9 cellular contexts compared by ENCODE assay signal in genomic region chr10:3803295-3803883, GRCh38. TPM values are rescaled to one million over a fixed set of nuclear protein-coding genes. Genes with fewer than 3 reads are reported as not detected.
DNase-seq lines count a peak whose midpoint lies in the region; ATAC-seq and TF ChIP-seq lines count a peak whose summit lies in the region.
"Had no signal": no experiment of that assay in that cellular context is flagged by ENCODE, and none has a peak within 500 bp of the region (broad histone marks: within the 10 kb centered on the region; RNA-seq: fewer than 3 reads in every experiment).

No MANE protein-coding gene starts in this region.

- H3K79me2 ChIP-seq in hepatocyte: no peaks in the 10 kb centered on the region

- no peaks in the 10 kb centered on the region for H4K20me1 ChIP-seq in hepatocyte (ENCODE audit: insufficient read depth, poor library complexity, severe bottlenecking)

- H3K27ac ChIP-seq in hepatocyte (peak overlapping the region; percentile 98), transverse colon (peak overlapping the region; percentile 88 to 94 (median 91))

- TF ChIP-seq CTCF in activated B cell treated with CpG ODN at 0.5 μM for 24 hours (IDR thresholded peaks at IDR 0.05) (no peak), hepatocyte (IDR thresholded peaks at IDR 0.05; ENCODE audit: poor library complexity) (no peak), transverse colon (IDR thresholded peaks at IDR 0.05) (no peak)

- no peak for TF ChIP-seq POLR2A in transverse colon (IDR thresholded peaks at IDR 0.05)

- peaks cover 48% of the 10 kb centered on the region for H3K4me1 Mint-ChIP-seq in activated B cell treated with CpG ODN at 0.5 μM for 24 hours

- no peak overlapping the region for H2AFZ ChIP-seq in hepatocyte

- H3K36me3 ChIP-seq in hepatocyte (replicated peaks; ENCODE audit: insufficient read depth, low read depth) (no peaks in the 10 kb centered on the region), transverse colon (no peaks in the 10 kb centered on the region)

- no peak for ATAC-seq in activated naive CD4-positive, alpha-beta T cell treated with anti-CD3 and anti-CD28 coated beads, Interleukin-2, amount 50 U/mL, for 72 hours
- ATAC-seq in activated B cell treated with CpG ODN at 0.5 μM for 24 hours (ENCODE audit: low read depth) (no peak), HG03045 (IDR thresholded peaks at IDR 0.05; ENCODE audit: unreplicated experiment) (no peak), GM19023 (IDR thresholded peaks at IDR 0.05; ENCODE audit: unreplicated experiment) (no peak)

- H3K36me3 Mint-ChIP-seq in activated naive CD4-positive, alpha-beta T cell treated with anti-CD3 and anti-CD28 coated beads, Interleukin-2, amount 50 U/mL, for 72 hours: peaks cover 0 to 12% of the 10 kb centered on the region in 2 donors
- H3K36me3 Mint-ChIP-seq in activated B cell treated with CpG ODN at 0.5 μM for 24 hours (ENCODE audit: low read depth): no peaks in the 10 kb centered on the region

- DNase-seq in activated naive CD4-positive, alpha-beta T cell treated with Interleukin-2 at 50 U/mL for 16 hours: peak; percentile 42
- DNase-seq in activated naive CD4-positive, alpha-beta T cell treated with anti-CD3 and anti-CD28 coated beads, Interleukin-2, amount 50 U/mL, for 72 hours (ENCODE audit: low spot score in 2 of 2): no peak
- no peak for DNase-seq in activated B cell treated with CpG ODN at 0.5 μM for 24 hours
- DNase-seq in hepatocyte (ENCODE audit: low spot score): peak; percentile 71
- DNase-seq in transverse colon: no peak
- no peak for DNase-seq in G401 (ENCODE audit: low spot score)
- DNase-seq: SHP77 had no signal

- peak overlapping the region in 1 of 2 donors; percentile 100 for H3K27ac Mint-ChIP-seq in activated naive CD4-positive, alpha-beta T cell treated with anti-CD3 and anti-CD28 coated beads, Interleukin-2, amount 50 U/mL, for 72 hours
- H3K27ac Mint-ChIP-seq in activated B cell treated with CpG ODN at 0.5 μM for 24 hours: peak overlapping the region; percentile 92

- H3K4me2 ChIP-seq in hepatocyte: peak overlapping the region; percentile 30

- H3K9me3 Mint-ChIP-seq in activated naive CD4-positive, alpha-beta T cell treated with anti-CD3 and anti-CD28 coated beads, Interleukin-2, amount 50 U/mL, for 72 hours: peaks cover 0 to 15% of the 10 kb centered on the region in 2 donors
- no peaks in the 10 kb centered on the region for H3K9me3 Mint-ChIP-seq in activated B cell treated with CpG ODN at 0.5 μM for 24 hours

- H3K27me3 ChIP-seq in hepatocyte (no peaks in the 10 kb centered on the region), transverse colon (no peaks in the 10 kb centered on the region)

- POLR2A ChIA-PET in activated B cell treated with CpG ODN at 0.5 μM for 24 hours (lab: Charles Lee): interaction anchor here (0.7 to 6.1 kb wide), 2 partner anchors 19 to 78 kb away, joined by 3 to 61 read pairs; partner anchors contain the start of gene KLF6

- H3K27me3 Mint-ChIP-seq in activated B cell treated with CpG ODN at 0.5 μM for 24 hours: no peaks in the 10 kb centered on the region

- H3K4me1 ChIP-seq in hepatocyte (ENCODE audit: insufficient read depth) (peaks cover 53% of the 10 kb centered on the region), transverse colon (peaks cover 25 to 49% (median 32%) of the 10 kb centered on the region in 4 donors)

- H3K4me3 ChIP-seq in hepatocyte (no peak overlapping the region), transverse colon (no peak overlapping the region)

- H3K9me2 ChIP-seq in hepatocyte (replicated peaks; ENCODE audit: insufficient read depth): no peaks in the 10 kb centered on the region

- no peak overlapping the region for H3K4me3 Mint-ChIP-seq in activated B cell treated with CpG ODN at 0.5 μM for 24 hours

- no peaks in the 10 kb centered on the region for H3K9me3 ChIP-seq in hepatocyte (ENCODE audit: low read depth)
- H3K9me3 ChIP-seq in transverse colon: no peaks in the 10 kb centered on the region

- CTCF ChIA-PET in activated B cell treated with CpG ODN at 0.5 μM for 24 hours (lab: Charles Lee): no interaction called here

- intact Hi-C loops in activated B cell treated with CpG ODN at 0.5 μM for 24 hours (cut with micrococcal nuclease) (no loop called here), transverse colon (cut with DNase I; ENCODE audit: low total_unique reads) (no loop called here)

- no peak for TF ChIP-seq EP300 in transverse colon (IDR thresholded peaks at IDR 0.05; ENCODE audit: low read depth)

- 35% methylated on average over 11 of the region's 11 CpGs for WGBS in hepatocyte (ENCODE audit: low lambda C conversion rate, missing lambda C conversion rate)
- WGBS in transverse colon (ENCODE audit: low coverage in 1 of 2), 2 donors: 80 to 81% methylated on average over 10 to 11 of the region's 11 CpGs

- in situ Hi-C loops in transverse colon (cut with MboI; ENCODE audit: low pct_ligation_motif_present in 1 of 4, low pct_unique_long_range_greater_than_20kb in 1 of 4, low sequenced_read_pairs in 3 of 4) (no loop called here), G401 (cut with HindIII; ENCODE audit: low sequenced_read_pairs) (no loop called here)

RNA-seq across cellular contexts. Expression of gene KLF6, which starts 18.4 kb away (rescaled TPM):
- total RNA-seq in activated naive CD4-positive, alpha-beta T cell treated with anti-CD3 and anti-CD28 coated beads, Interleukin-2, amount 50 U/mL, for 72 hours: 100 to 1,000 TPM in 1 of 2 donors, 10 to 100 TPM in 1; 85.2 to 126 TPM
- 134 and 151 TPM in 2 replicates for total RNA-seq in activated B cell treated with CpG ODN at 0.5 μM for 24 hours
- total RNA-seq in hepatocyte: 157 and 187 TPM in 2 replicates
- 602 and 816 TPM in 2 replicates for polyA plus RNA-seq in hepatocyte
- 100 to 1,000 TPM; 140 to 304 (median 291) TPM for total RNA-seq in transverse colon
- total RNA-seq in G401 (2014; rRNA removed; shearing (Covaris generic)): 25.8 and 35.8 TPM in 2 replicates

Comparison
In these comparisons a context has a peak if more than half of its experiments do, and no peak if none do; other contexts are left out.
1. DNase-seq: peak in activated naive CD4-positive, alpha-beta T cell treated with Interleukin-2 at 50 U/mL for 16 hours (single experiment) and hepatocyte (single experiment); none in activated naive CD4-positive, alpha-beta T cell treated with anti-CD3 and anti-CD28 coated beads, Interleukin-2, amount 50 U/mL, for 72 hours (0 of 2), activated B cell treated with CpG ODN at 0.5 μM for 24 hours (single experiment), transverse colon (single experiment) and G401 (single experiment).